Comparison of ENCODE assay signal across 29 cellular contexts in the genomic region with DNA sequence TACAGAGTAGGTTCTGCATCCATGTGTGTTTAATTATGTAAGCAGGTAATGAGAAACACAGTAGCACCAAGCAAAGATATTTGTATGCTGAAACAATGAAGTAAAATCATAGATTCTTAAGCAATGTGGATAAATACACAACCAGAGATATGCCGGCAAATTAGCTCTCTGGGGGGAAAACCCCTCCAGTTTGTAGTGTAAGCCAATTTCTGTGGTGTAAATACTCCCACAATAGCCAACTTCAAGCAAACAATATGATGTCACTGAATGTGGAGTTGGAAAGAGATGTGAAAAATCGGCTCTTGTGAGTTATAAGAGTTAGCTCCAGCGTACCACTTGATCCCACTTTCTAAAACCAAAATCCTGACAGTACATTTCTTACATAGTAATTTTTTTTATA. TPM values are rescaled to one million over a fixed set of nuclear protein-coding genes. Genes with fewer than 3 reads are reported as not detected.
"Had no signal": no experiment of that assay in that cellular context is flagged by ENCODE, and none has a peak within 500 bp of the region (broad histone marks: within the 10 kb centered on the region; RNA-seq: fewer than 3 reads in every experiment).

No MANE protein-coding gene starts in this region.

- H3K36me3 Mint-ChIP-seq: activated naive CD8-positive, alpha-beta T cell; WTC11 had no signal

- ATAC-seq: body of pancreas, WTC11 had no signal

- H3K4me3 Mint-ChIP-seq: activated CD4-positive, alpha-beta memory T cell treated with anti-CD3 and anti-CD28 coated beads, Interleukin-2, amount 10 ng/mL, durations not matched to agents 7 days and 5 days; activated CD4-positive, alpha-beta T cell treated with anti-CD3 and anti-CD28 coated beads, Interleukin-2, amount 10 ng/mL, durations not matched to agents 7 days and 5 days; activated naive CD8-positive, alpha-beta T cell; activated T-cell treated with anti-CD3 and anti-CD28 coated beads, Interleukin-2, amount 50 U/mL, for 24 hours; activated T-cell treated with anti-CD3 and anti-CD28 coated beads, Interleukin-2, amount 50 U/mL, for 72 hours; WTC11 had no signal

- DNase-seq: activated CD4-positive, alpha-beta memory T cell treated with anti-CD3 and anti-CD28 coated beads, Interleukin-2, amount 10 ng/mL, durations not matched to agents 7 days and 5 days; activated CD4-positive, alpha-beta T cell treated with anti-CD3 and anti-CD28 coated beads for 1 hour; activated CD4-positive, alpha-beta T cell treated with anti-CD3 and anti-CD28 coated beads for 4 hours; activated CD4-positive, alpha-beta T cell treated with anti-CD3 and anti-CD28 coated beads, Interleukin-2, amount 10 ng/mL, durations not matched to agents 7 days and 5 days; activated CD4-positive, alpha-beta T cell treated with anti-CD3 and anti-CD28 coated beads, Interleukin-2, amount 50 U/mL, for 4 hours; activated CD8-positive, alpha-beta memory T cell treated with anti-CD3 and anti-CD28 coated beads, Interleukin-2, amount 50 U/mL, for 48 hours; activated effector memory CD4-positive, alpha-beta T cell treated with Interleukin-2 at 50 U/mL for 16 hours; activated gamma-delta T cell treated with Interleukin-2 at 50 U/mL for 16 hours; activated naive CD4-positive, alpha-beta T cell treated with anti-CD3 and anti-CD28 coated beads, Interleukin-2, amount 50 U/mL, for 16 hours; activated naive CD4-positive, alpha-beta T cell treated with Interleukin-2 at 50 U/mL for 16 hours; activated T-cell treated with anti-CD3 and anti-CD28 coated beads for 4 hours; activated T-cell treated with anti-CD3 and anti-CD28 coated beads, Interleukin-2, amount 50 U/mL, for 24 hours; activated T-cell treated with anti-CD3 and anti-CD28 coated beads, Interleukin-2, amount 50 U/mL, for 72 hours; amygdala; aorta; body of pancreas; caudate nucleus; cortex of kidney; dermis blood vessel endothelial cell; effector CD8-positive, alpha-beta T cell; esophagus squamous epithelium; T-helper 2 cell had no signal

- H3K27ac Mint-ChIP-seq: activated CD4-positive, alpha-beta memory T cell treated with anti-CD3 and anti-CD28 coated beads, Interleukin-2, amount 10 ng/mL, durations not matched to agents 7 days and 5 days; activated CD4-positive, alpha-beta T cell treated with anti-CD3 and anti-CD28 coated beads, Interleukin-2, amount 10 ng/mL, durations not matched to agents 7 days and 5 days; activated naive CD8-positive, alpha-beta T cell; activated T-cell treated with anti-CD3 and anti-CD28 coated beads, Interleukin-2, amount 50 U/mL, for 24 hours; activated T-cell treated with anti-CD3 and anti-CD28 coated beads, Interleukin-2, amount 50 U/mL, for 72 hours; WTC11 had no signal

- H3K4me1 Mint-ChIP-seq: activated CD4-positive, alpha-beta memory T cell treated with anti-CD3 and anti-CD28 coated beads, Interleukin-2, amount 10 ng/mL, durations not matched to agents 7 days and 5 days; activated CD4-positive, alpha-beta T cell treated with anti-CD3 and anti-CD28 coated beads, Interleukin-2, amount 10 ng/mL, durations not matched to agents 7 days and 5 days had no signal

- H3K9me3 Mint-ChIP-seq: activated CD4-positive, alpha-beta memory T cell treated with anti-CD3 and anti-CD28 coated beads, Interleukin-2, amount 10 ng/mL, durations not matched to agents 7 days and 5 days; activated CD4-positive, alpha-beta T cell treated with anti-CD3 and anti-CD28 coated beads, Interleukin-2, amount 10 ng/mL, durations not matched to agents 7 days and 5 days; activated T-cell treated with anti-CD3 and anti-CD28 coated beads, Interleukin-2, amount 50 U/mL, for 24 hours; activated T-cell treated with anti-CD3 and anti-CD28 coated beads, Interleukin-2, amount 50 U/mL, for 72 hours had no signal

- H3K27me3 Mint-ChIP-seq: activated naive CD8-positive, alpha-beta T cell had no signal

RNA-seq across cellular contexts. Expression of a gene that starts 3.9 kb away (rescaled TPM):
- total RNA-seq: activated CD4-positive, alpha-beta memory T cell treated with anti-CD3 and anti-CD28 coated beads, Interleukin-2, amount 10 ng/mL, durations not matched to agents 7 days and 5 days; activated CD4-positive, alpha-beta T cell treated with anti-CD3 and anti-CD28 coated beads, Interleukin-2, amount 10 ng/mL, durations not matched to agents 7 days and 5 days; activated T-cell treated with anti-CD3 and anti-CD28 coated beads, Interleukin-2, amount 50 U/mL, for 72 hours; aorta; body of pancreas; chondrocyte; dermis blood vessel endothelial cell; endothelial cell of umbilical vein; frontal cortex; T-helper 1 cell treated with Interleukin-12 subunit alpha and Interleukin-12 subunit beta and Interleukin-4 antibody, amounts not matched to agents 30 ng/mL and 1 ng/mL, for 36 hours; WTC11 had no signal

RNA-seq across cellular contexts. Expression of a gene that starts 20.3 kb away (rescaled TPM):
- total RNA-seq: activated CD4-positive, alpha-beta memory T cell treated with anti-CD3 and anti-CD28 coated beads, Interleukin-2, amount 10 ng/mL, durations not matched to agents 7 days and 5 days; activated CD4-positive, alpha-beta T cell treated with anti-CD3 and anti-CD28 coated beads, Interleukin-2, amount 10 ng/mL, durations not matched to agents 7 days and 5 days; activated T-cell treated with anti-CD3 and anti-CD28 coated beads, Interleukin-2, amount 50 U/mL, for 72 hours; aorta; body of pancreas; chondrocyte; dermis blood vessel endothelial cell; endothelial cell of umbilical vein; esophagus squamous epithelium; fibroblast of lung; frontal cortex; T-helper 1 cell treated with Interleukin-12 subunit alpha and Interleukin-12 subunit beta and Interleukin-4 antibody, amounts not matched to agents 30 ng/mL and 1 ng/mL, for 36 hours; WTC11 had no signal

RNA-seq across cellular contexts. Expression of a gene that starts 22.5 kb away (rescaled TPM):
- total RNA-seq: activated CD4-positive, alpha-beta memory T cell treated with anti-CD3 and anti-CD28 coated beads, Interleukin-2, amount 10 ng/mL, durations not matched to agents 7 days and 5 days; activated CD4-positive, alpha-beta T cell treated with anti-CD3 and anti-CD28 coated beads, Interleukin-2, amount 10 ng/mL, durations not matched to agents 7 days and 5 days; activated T-cell treated with anti-CD3 and anti-CD28 coated beads, Interleukin-2, amount 50 U/mL, for 72 hours; aorta; body of pancreas; chondrocyte; dermis blood vessel endothelial cell; endothelial cell of umbilical vein; frontal cortex; T-helper 1 cell treated with Interleukin-12 subunit alpha and Interleukin-12 subunit beta and Interleukin-4 antibody, amounts not matched to agents 30 ng/mL and 1 ng/mL, for 36 hours; WTC11 had no signal

RNA-seq across cellular contexts. Expression of a gene that starts 36.3 kb away (rescaled TPM):
- total RNA-seq: activated CD4-positive, alpha-beta memory T cell treated with anti-CD3 and anti-CD28 coated beads, Interleukin-2, amount 10 ng/mL, durations not matched to agents 7 days and 5 days; activated CD4-positive, alpha-beta T cell treated with anti-CD3 and anti-CD28 coated beads, Interleukin-2, amount 10 ng/mL, durations not matched to agents 7 days and 5 days; activated T-cell treated with anti-CD3 and anti-CD28 coated beads, Interleukin-2, amount 50 U/mL, for 72 hours; aorta; body of pancreas; chondrocyte; dermis blood vessel endothelial cell; endothelial cell of umbilical vein; esophagus squamous epithelium; fibroblast of lung; frontal cortex; T-helper 1 cell treated with Interleukin-12 subunit alpha and Interleukin-12 subunit beta and Interleukin-4 antibody, amounts not matched to agents 30 ng/mL and 1 ng/mL, for 36 hours; WTC11 had no signal

RNA-seq across cellular contexts. Expression of a gene that starts 45.1 kb away (rescaled TPM):
- total RNA-seq: activated CD4-positive, alpha-beta memory T cell treated with anti-CD3 and anti-CD28 coated beads, Interleukin-2, amount 10 ng/mL, durations not matched to agents 7 days and 5 days; activated CD4-positive, alpha-beta T cell treated with anti-CD3 and anti-CD28 coated beads, Interleukin-2, amount 10 ng/mL, durations not matched to agents 7 days and 5 days; activated T-cell treated with anti-CD3 and anti-CD28 coated beads, Interleukin-2, amount 50 U/mL, for 72 hours; aorta; body of pancreas; chondrocyte; endothelial cell of umbilical vein; fibroblast of lung; frontal cortex; T-helper 1 cell treated with Interleukin-12 subunit alpha and Interleukin-12 subunit beta and Interleukin-4 antibody, amounts not matched to agents 30 ng/mL and 1 ng/mL, for 36 hours; WTC11 had no signal
